In the genomic region with DNA sequence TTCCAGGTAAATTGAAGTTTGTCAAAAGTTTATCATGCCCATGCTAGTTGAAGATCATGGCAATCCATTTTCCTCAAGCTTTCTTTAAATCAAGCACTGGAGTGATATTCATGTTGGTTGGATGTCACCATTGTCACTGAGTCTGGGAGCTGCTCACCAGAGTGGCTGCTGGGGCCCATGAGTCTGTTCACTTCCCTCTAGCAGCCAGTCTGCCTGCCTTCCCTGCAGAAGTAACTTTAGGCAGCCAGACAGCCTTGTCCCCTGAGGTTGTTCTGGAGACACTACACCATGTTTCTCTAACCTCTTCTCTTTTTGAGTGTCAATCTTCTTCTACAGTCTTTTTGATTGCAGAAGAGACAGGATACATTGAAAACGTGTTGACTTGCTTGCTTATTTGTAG, we compare ENCODE assay signal across 22 cellular contexts. TPM values are rescaled to one million over a fixed set of nuclear protein-coding genes. Genes with fewer than 3 reads are reported as not detected.
DNase-seq lines count a peak whose midpoint lies in the region; ATAC-seq and TF ChIP-seq lines count a peak whose summit lies in the region.
"Had no signal": no experiment of that assay in that cellular context is flagged by ENCODE, and none has a peak within 500 bp of the region (broad histone marks: within the 10 kb centered on the region; RNA-seq: fewer than 3 reads in every experiment).

No MANE protein-coding gene starts in this region.

- H3K9me3 Mint-ChIP-seq in nephron progenitor cell (peaks cover 24% of the 10 kb centered on the region), WTC11 (peaks cover 6% of the 10 kb centered on the region; the same call in 1 of the 2 replicates)
- H3K9me3 Mint-ChIP-seq: HFFc6 had no signal

- in situ Hi-C loops in KBM-7 (cut with MboI; ENCODE audit: low pct_unique_long_range_greater_than_20kb, low sequenced_read_pairs) = no loop called here

- H3K4me1 Mint-ChIP-seq in nephron progenitor cell (peaks cover 10% of the 10 kb centered on the region), WTC11 (peaks cover 18% of the 10 kb centered on the region)

- H3K27me3 Mint-ChIP-seq in nephron progenitor cell (ENCODE audit: low read depth, poor library complexity) (no peaks in the 10 kb centered on the region), WTC11 (ENCODE audit: low read depth) (no peaks in the 10 kb centered on the region)

- H3K36me3 Mint-ChIP-seq in nephron progenitor cell (ENCODE audit: low read depth) (peaks cover 63% of the 10 kb centered on the region), WTC11 (peaks cover 29% of the 10 kb centered on the region)

- H3K4me3 Mint-ChIP-seq in nephron progenitor cell = no peak overlapping the region
- H3K4me3 Mint-ChIP-seq in WTC11 = no peak overlapping the region
- H3K4me3 Mint-ChIP-seq: CD14-positive monocyte, HFFc6 had no signal

- CTCF ChIA-PET in WTC11 (lab: Charles Lee) = no interaction called here

- H3K27ac Mint-ChIP-seq in nephron progenitor cell = peak overlapping the region; percentile 32
- H3K27ac Mint-ChIP-seq in WTC11 = no peak overlapping the region
- H3K27ac Mint-ChIP-seq: HFFc6 had no signal

- ATAC-seq in HG03039 (IDR thresholded peaks at IDR 0.05; ENCODE audit: unreplicated experiment) (no peak), WTC11 (no peak)
- ATAC-seq: GM12878, PC-3 had no signal

- POLR2A ChIA-PET in WTC11 (lab: Charles Lee) = interaction anchor here (1.2 kb wide), 1 partner anchor 11 kb away, joined by 3 read pairs; no protein-coding TSS in a partner anchor

- TF ChIP-seq CTCF in nephron progenitor cell (IDR thresholded peaks at IDR 0.05) (no peak), WTC11 (IDR thresholded peaks at IDR 0.05) (no peak)

- DNase-seq in CD1c-positive myeloid dendritic cell (ENCODE audit: extremely low spot score) = peak; percentile 5
- peak; percentile 34 for DNase-seq in KBM-7
- peak; percentile 36 for DNase-seq in OCI-M1 (lab: John Stamatoyannopoulos, UW)
- DNase-seq in nephron progenitor cell = no peak
- no peak for DNase-seq in germinal center (ENCODE audit: low spot score)
- DNase-seq in WTC11 (ENCODE audit: low spot score) = no peak
- DNase-seq in dermis blood vessel endothelial cell = no peak
- DNase-seq: ACHN, DMS153, H7, HFFc6, MG63, NCI-H1694 treated with DMSO at 0.1 percent for 48 hours, NCI-H510A, NCI-H748 treated with DMSO at 0.1 percent for 48 hours, PC-3, RPMI8226, SJCRH30, SW 1271 had no signal

TF ChIP-seq in WTC11, 78 proteins besides CTCF, POLR2A, EP300 and RAD21:
- TF ChIP-seq, protein P1, sequence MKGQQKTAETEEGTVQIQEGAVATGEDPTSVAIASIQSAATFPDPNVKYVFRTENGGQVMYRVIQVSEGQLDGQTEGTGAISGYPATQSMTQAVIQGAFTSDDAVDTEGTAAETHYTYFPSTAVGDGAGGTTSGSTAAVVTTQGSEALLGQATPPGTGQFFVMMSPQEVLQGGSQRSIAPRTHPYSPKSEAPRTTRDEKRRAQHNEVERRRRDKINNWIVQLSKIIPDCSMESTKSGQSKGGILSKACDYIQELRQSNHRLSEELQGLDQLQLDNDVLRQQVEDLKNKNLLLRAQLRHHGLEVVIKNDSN (CRISPR knock-in tag; IDR thresholded peaks at IDR 0.05) = no peak

RNA-seq across cellular contexts. Expression of gene SIRT5, which starts 5.5 kb away (rescaled TPM):
- total RNA-seq in WTC11 (2021) (11.8 to 16.3 TPM (median 15.5 TPM) in 3 replicates), dermis blood vessel endothelial cell (9.7 and 10.6 TPM in 2 replicates)

RNA-seq across cellular contexts. Expression of gene NOL7, which starts 35.2 kb away (rescaled TPM):
- total RNA-seq in WTC11 (2021) (65.3 to 76.1 TPM (median 66.5 TPM) in 3 replicates), dermis blood vessel endothelial cell (72.8 and 75.2 TPM in 2 replicates)

Comparison
In these comparisons a context has a peak if more than half of its experiments do, and no peak if none do; other contexts are left out.
1. DNase-seq: peak in CD1c-positive myeloid dendritic cell (single experiment), KBM-7 (single experiment) and OCI-M1 (single experiment); none in nephron progenitor cell (single experiment), germinal center (single experiment), WTC11 (single experiment) and dermis blood vessel endothelial cell (single experiment).